In the genomic region with DNA sequence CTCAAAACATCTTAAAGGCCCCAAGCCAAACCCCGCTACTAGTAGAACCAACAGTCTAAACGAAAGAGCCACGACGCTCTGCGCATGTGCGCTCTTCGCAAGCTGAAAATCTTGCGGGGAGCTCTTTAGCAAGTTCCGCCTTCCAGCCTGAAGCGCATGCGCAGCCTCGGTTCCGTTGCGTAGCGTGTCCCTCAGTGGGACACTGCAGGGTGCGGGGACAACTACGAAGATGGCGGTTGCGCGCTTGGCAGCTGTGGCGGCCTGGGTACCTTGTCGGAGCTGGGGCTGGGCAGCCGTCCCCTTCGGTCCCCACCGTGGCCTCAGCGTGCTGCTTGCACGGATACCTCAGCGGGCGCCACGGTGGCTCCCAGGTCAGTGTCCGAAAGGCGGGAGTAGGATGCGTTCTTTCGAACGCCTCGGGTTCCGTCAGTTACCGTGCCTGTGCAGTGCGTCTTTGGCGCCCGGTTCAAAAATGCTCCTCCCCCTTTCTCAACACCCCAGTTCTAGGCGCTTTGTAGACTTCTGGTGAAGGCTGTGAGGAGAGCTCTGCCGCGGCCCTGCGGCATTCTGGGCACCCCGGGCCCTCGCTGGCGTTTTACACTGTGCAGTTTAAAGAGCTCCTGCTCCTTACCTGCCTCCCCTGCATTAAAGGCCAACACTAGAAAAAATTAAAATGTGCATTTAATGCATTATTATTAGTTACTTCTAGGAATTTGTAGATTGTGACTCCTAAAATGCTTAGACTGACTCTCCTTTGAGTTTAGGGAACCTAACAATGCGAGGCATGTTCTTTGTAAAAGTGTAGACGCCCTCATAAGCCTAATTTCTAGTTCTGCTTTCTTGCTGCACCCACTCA, we compare ENCODE assay signal across 1 cellular context.
A peak's percentile ranks its signal among the peaks of the same experiment; 100 is the strongest.
TF ChIP-seq lines count a peak whose summit lies in the region.

A gene (plus strand): TSS at position 194 of the 856 bp plus-strand sequence. CDS start 36 bp downstream, at position 230.

TF ChIP-seq in HCT116, 20 proteins besides CTCF, POLR2A, EP300 and RAD21 (continued from another document):
- TF ChIP-seq YY1 (IDR thresholded peaks at IDR 0.05; ENCODE audit: extremely low read depth, insufficient replicate concordance, low read depth, low read length) (peak; percentile 90), CEBPB (IDR thresholded peaks at IDR 0.05; ENCODE audit: low read depth) (no peak), FOSL1 (IDR thresholded peaks at IDR 0.05; ENCODE audit: low read depth) (no peak), ZNF274 (IDR thresholded peaks at IDR 0.05; ENCODE audit: low read depth, low read length) (no peak), EZH2 (IDR thresholded peaks at IDR 0.05) (no peak), ZFX (IDR thresholded peaks at IDR 0.05) (peak; percentile 80)
- TF ChIP-seq, protein P1, sequence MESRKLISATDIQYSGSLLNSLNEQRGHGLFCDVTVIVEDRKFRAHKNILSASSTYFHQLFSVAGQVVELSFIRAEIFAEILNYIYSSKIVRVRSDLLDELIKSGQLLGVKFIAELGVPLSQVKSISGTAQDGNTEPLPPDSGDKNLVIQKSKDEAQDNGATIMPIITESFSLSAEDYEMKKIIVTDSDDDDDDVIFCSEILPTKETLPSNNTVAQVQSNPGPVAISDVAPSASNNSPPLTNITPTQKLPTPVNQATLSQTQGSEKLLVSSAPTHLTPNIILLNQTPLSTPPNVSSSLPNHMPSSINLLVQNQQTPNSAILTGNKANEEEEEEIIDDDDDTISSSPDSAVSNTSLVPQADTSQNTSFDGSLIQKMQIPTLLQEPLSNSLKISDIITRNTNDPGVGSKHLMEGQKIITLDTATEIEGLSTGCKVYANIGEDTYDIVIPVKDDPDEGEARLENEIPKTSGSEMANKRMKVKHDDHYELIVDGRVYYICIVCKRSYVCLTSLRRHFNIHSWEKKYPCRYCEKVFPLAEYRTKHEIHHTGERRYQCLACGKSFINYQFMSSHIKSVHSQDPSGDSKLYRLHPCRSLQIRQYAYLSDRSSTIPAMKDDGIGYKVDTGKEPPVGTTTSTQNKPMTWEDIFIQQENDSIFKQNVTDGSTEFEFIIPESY (IDR thresholded peaks at IDR 0.05; ENCODE audit: extremely low read depth, insufficient replicate concordance, low read length), result no peak
TF ChIP-seq in HCT116: peak in this region for 7.
